ENCODE assay signal across 24 cellular contexts in the genomic region with DNA sequence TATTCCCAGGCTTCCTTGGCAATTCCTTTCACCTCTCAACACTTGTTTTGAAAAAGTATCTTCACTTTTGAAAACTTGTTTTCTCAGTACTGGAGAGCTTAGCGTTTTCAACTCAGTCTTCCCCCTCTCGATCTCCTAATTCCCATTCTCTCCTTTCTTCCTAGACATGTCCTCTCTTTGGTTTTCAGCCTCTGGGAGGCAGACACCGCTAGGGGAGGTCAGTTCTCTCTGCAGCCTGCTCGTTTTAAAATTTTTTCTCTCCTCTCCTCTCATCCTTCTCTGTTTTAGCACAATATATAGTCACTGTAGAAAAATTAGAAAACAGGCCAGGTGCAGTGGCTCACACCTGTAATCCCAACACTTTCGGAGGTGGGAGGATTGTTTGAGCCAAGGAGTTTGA. TPM values are rescaled to one million over a fixed set of nuclear protein-coding genes. Genes with fewer than 3 reads are reported as not detected.
"Had no signal": no experiment of that assay in that cellular context is flagged by ENCODE, and none has a peak within 500 bp of the region (broad histone marks: within the 10 kb centered on the region; RNA-seq: fewer than 3 reads in every experiment).

No MANE protein-coding gene starts in this region.

- H3K4me3 Mint-ChIP-seq: natural killer cell treated with Interleukin-12 subunit alpha and Interleukin-12 subunit beta and Interleukin-15 and Interleukin-18, amount 100 ng/mL, for 72 hours; stimulated activated naive CD8-positive, alpha-beta T cell treated with anti-CD3 and anti-CD28 coated beads, Interleukin-15, amount 100 ng/mL, for 72 hours had no signal

- H3K9me3 Mint-ChIP-seq: activated T-helper 2 cell treated with anti-CD3 and anti-CD28 coated beads, Interferon-gamma antibody, Interleukin-2, Interleukin-4, amounts not matched to agents 10 μg/mL and 5 μg/mL and 100 μg/mL, durations not matched to agents 14 hours and 24 hours and 36 hours; natural killer cell treated with Interleukin-12 subunit alpha and Interleukin-12 subunit beta and Interleukin-15 and Interleukin-18, amount 100 ng/mL, for 72 hours; stimulated activated naive CD8-positive, alpha-beta T cell treated with anti-CD3 and anti-CD28 coated beads, Interleukin-15, amount 100 ng/mL, for 72 hours had no signal

- H3K27ac ChIP-seq: epithelial cell of prostate, upper lobe of left lung had no signal

- H3K4me3 ChIP-seq: upper lobe of left lung had no signal

- FAIRE-seq: astrocyte, bronchial epithelial cell, TTC549 had no signal

- H3K36me3 ChIP-seq: upper lobe of left lung had no signal

- H3K27me3 ChIP-seq: upper lobe of left lung had no signal

- DNase-seq: activated CD4-positive, alpha-beta T cell treated with anti-CD3 and anti-CD28 coated beads, Interleukin-2, amount 50 U/mL, for 1 hour; activated CD8-positive, alpha-beta memory T cell treated with anti-CD3 and anti-CD28 coated beads for 24 hours; activated naive CD4-positive, alpha-beta T cell treated with anti-CD3 and anti-CD28 coated beads, Interleukin-2, amount 50 U/mL, for 16 hours; foreskin melanocyte; head of caudate nucleus; kidney glomerular epithelial cell; left ventricle myocardium superior; mesendoderm; nucleus accumbens; posterior cingulate gyrus; stimulated activated CD4-positive, alpha-beta T cell treated with anti-CD3 and anti-CD28 coated beads, Interleukin-15, amount 100 ng/mL, for 24 hours; stimulated activated CD4-positive, alpha-beta T cell treated with anti-CD3 and anti-CD28 coated beads, Interleukin-4, amount 100 ng/mL, for 24 hours; stimulated activated naive CD8-positive, alpha-beta T cell treated with anti-CD3 and anti-CD28 coated beads, Interleukin-15, amount 100 ng/mL, for 72 hours; upper lobe of left lung had no signal

- ATAC-seq: left ventricle myocardium superior; natural killer cell treated with Interleukin-12 subunit alpha and Interleukin-12 subunit beta and Interleukin-15 and Interleukin-18, amount 100 ng/mL, for 72 hours; stimulated activated naive CD8-positive, alpha-beta T cell treated with anti-CD3 and anti-CD28 coated beads, Interleukin-15, amount 100 ng/mL, for 72 hours had no signal

- H3K36me3 Mint-ChIP-seq: natural killer cell treated with Interleukin-12 subunit alpha and Interleukin-12 subunit beta and Interleukin-15 and Interleukin-18, amount 100 ng/mL, for 72 hours had no signal

- H3K9me3 ChIP-seq: upper lobe of left lung had no signal

- H3K27ac Mint-ChIP-seq: activated T-helper 2 cell treated with anti-CD3 and anti-CD28 coated beads, Interferon-gamma antibody, Interleukin-2, Interleukin-4, amounts not matched to agents 10 μg/mL and 5 μg/mL and 100 μg/mL, durations not matched to agents 14 hours and 24 hours and 36 hours; natural killer cell treated with Interleukin-12 subunit alpha and Interleukin-12 subunit beta and Interleukin-15 and Interleukin-18, amount 100 ng/mL, for 72 hours; stimulated activated naive CD8-positive, alpha-beta T cell treated with anti-CD3 and anti-CD28 coated beads, Interleukin-15, amount 100 ng/mL, for 72 hours had no signal

RNA-seq across cellular contexts. Expression of gene RHEX, which starts 12.6 kb away (rescaled TPM):
- total RNA-seq: activated T-helper 2 cell treated with anti-CD3 and anti-CD28 coated beads, Interferon-gamma antibody, Interleukin-2, Interleukin-4, amounts not matched to agents 10 μg/mL and 5 μg/mL and 100 μg/mL, durations not matched to agents 14 hours and 24 hours and 36 hours; astrocyte; bronchial epithelial cell; dermis microvascular lymphatic vessel endothelial cell; fibroblast of lung; T-helper 2 cell treated with Interferon-gamma antibody and Interleukin-4, amounts not matched to agents 100 ng/mL and 5 ng/mL, for 36 hours; temporal lobe had no signal
- polyA plus RNA-seq: fibroblast of lung had no signal

RNA-seq across cellular contexts. Expression of gene CTSE, which starts 16.6 kb away (rescaled TPM):
- total RNA-seq: activated T-helper 2 cell treated with anti-CD3 and anti-CD28 coated beads, Interferon-gamma antibody, Interleukin-2, Interleukin-4, amounts not matched to agents 10 μg/mL and 5 μg/mL and 100 μg/mL, durations not matched to agents 14 hours and 24 hours and 36 hours; astrocyte; bronchial epithelial cell; dermis microvascular lymphatic vessel endothelial cell; fibroblast of lung; natural killer cell treated with Interleukin-12 subunit alpha and Interleukin-12 subunit beta and Interleukin-15 and Interleukin-18, amount 100 ng/mL, for 72 hours; T-helper 2 cell treated with Interferon-gamma antibody and Interleukin-4, amounts not matched to agents 100 ng/mL and 5 ng/mL, for 36 hours had no signal
- polyA plus RNA-seq: fibroblast of lung had no signal

RNA-seq across cellular contexts. Expression of gene RAB7B, which starts 37.1 kb away (rescaled TPM):
- total RNA-seq: activated T-helper 2 cell treated with anti-CD3 and anti-CD28 coated beads, Interferon-gamma antibody, Interleukin-2, Interleukin-4, amounts not matched to agents 10 μg/mL and 5 μg/mL and 100 μg/mL, durations not matched to agents 14 hours and 24 hours and 36 hours; dermis microvascular lymphatic vessel endothelial cell; natural killer cell treated with Interleukin-12 subunit alpha and Interleukin-12 subunit beta and Interleukin-15 and Interleukin-18, amount 100 ng/mL, for 72 hours; T-helper 2 cell treated with Interferon-gamma antibody and Interleukin-4, amounts not matched to agents 100 ng/mL and 5 ng/mL, for 36 hours had no signal
